ENCODE assay signal across 10 cellular contexts in genomic region chr22:38751066-38751421, GRCh38. TPM values are rescaled to one million over a fixed set of nuclear protein-coding genes. Genes with fewer than 3 reads are reported as not detected.
DNase-seq lines count a peak whose midpoint lies in the region; ATAC-seq and TF ChIP-seq lines count a peak whose summit lies in the region.
"Had no signal": no experiment of that assay in that cellular context is flagged by ENCODE, and none has a peak within 500 bp of the region (broad histone marks: within the 10 kb centered on the region; RNA-seq: fewer than 3 reads in every experiment).

No MANE protein-coding gene starts in this region.

- no peak for ATAC-seq in activated CD8-positive, alpha-beta memory T cell treated with anti-CD3 and anti-CD28 coated beads, Interleukin-2, amount 10 ng/mL, durations not matched to agents 7 days and 5 days
- no peak for ATAC-seq in stimulated activated naive CD8-positive, alpha-beta T cell treated with anti-CD3 and anti-CD28 coated beads, Interleukin-15, amount 100 ng/mL, for 72 hours

- peak overlapping the region; percentile 99 for H3K27ac Mint-ChIP-seq in activated CD8-positive, alpha-beta memory T cell treated with anti-CD3 and anti-CD28 coated beads, Interleukin-2, amount 10 ng/mL, durations not matched to agents 7 days and 5 days
- H3K27ac Mint-ChIP-seq in activated CD4-positive, alpha-beta memory T cell treated with anti-CD3 and anti-CD28 coated beads, Interleukin-2, amount 10 ng/mL, durations not matched to agents 7 days and 5 days: peak overlapping the region; percentile 100
- H3K27ac Mint-ChIP-seq in immature natural killer cell: peak overlapping the region; percentile 96 to 100 (median 99)
- peak overlapping the region; percentile 99 for H3K27ac Mint-ChIP-seq in stimulated activated naive CD8-positive, alpha-beta T cell treated with anti-CD3 and anti-CD28 coated beads, Interleukin-15, amount 100 ng/mL, for 72 hours

- peaks cover 10 to 17% of the 10 kb centered on the region in 2 donors for H3K4me1 ChIP-seq in ascending aorta

- H3K36me3 Mint-ChIP-seq in activated CD8-positive, alpha-beta memory T cell treated with anti-CD3 and anti-CD28 coated beads, Interleukin-2, amount 10 ng/mL, durations not matched to agents 7 days and 5 days: peaks cover 76% of the 10 kb centered on the region
- peaks cover 84% of the 10 kb centered on the region for H3K36me3 Mint-ChIP-seq in activated CD4-positive, alpha-beta memory T cell treated with anti-CD3 and anti-CD28 coated beads, Interleukin-2, amount 10 ng/mL, durations not matched to agents 7 days and 5 days (ENCODE audit: low read depth)
- H3K36me3 Mint-ChIP-seq in immature natural killer cell: peaks cover 32 to 55% (median 40%) of the 10 kb centered on the region in 3 donors

- no peak for DNase-seq in activated CD8-positive, alpha-beta memory T cell treated with anti-CD3 and anti-CD28 coated beads, Interleukin-2, amount 10 ng/mL, durations not matched to agents 7 days and 5 days
- DNase-seq in activated CD8-positive, alpha-beta memory T cell treated with anti-CD3 and anti-CD28 coated beads for 24 hours: no peak
- DNase-seq in activated CD4-positive, alpha-beta memory T cell treated with anti-CD3 and anti-CD28 coated beads, Interleukin-2, amount 10 ng/mL, durations not matched to agents 7 days and 5 days: no peak
- DNase-seq in immature natural killer cell: no peak
- DNase-seq in stimulated activated naive CD8-positive, alpha-beta T cell treated with anti-CD3 and anti-CD28 coated beads, Interleukin-15, amount 100 ng/mL, for 72 hours: no peak
- no peak for DNase-seq in pons (ENCODE audit: low spot score)
- DNase-seq in NCI-H345 treated with DMSO at 0.1 percent for 48 hours (lab: John Stamatoyannopoulos, UW; ENCODE audit: unreplicated experiment): no peak
- DNase-seq in ascending aorta (ENCODE audit: low spot score in 2 of 2): no peak
- DNase-seq: NCI-H526 treated with DMSO at 0.1 percent for 48 hours had no signal

- no peak for TF ChIP-seq CTCF in ascending aorta (IDR thresholded peaks at IDR 0.05)

- intact Hi-C loops in ascending aorta (cut with DNase I): no loop called here

- no peak overlapping the region for H3K4me3 ChIP-seq in ascending aorta

- H3K9me3 ChIP-seq in ascending aorta: no peaks in the 10 kb centered on the region

- peak overlapping the region in 1 of 2 donors; percentile 98 for H3K27ac ChIP-seq in ascending aorta

- H3K4me3 Mint-ChIP-seq in activated CD8-positive, alpha-beta memory T cell treated with anti-CD3 and anti-CD28 coated beads, Interleukin-2, amount 10 ng/mL, durations not matched to agents 7 days and 5 days: peak overlapping the region; percentile 92
- H3K4me3 Mint-ChIP-seq in activated CD4-positive, alpha-beta memory T cell treated with anti-CD3 and anti-CD28 coated beads, Interleukin-2, amount 10 ng/mL, durations not matched to agents 7 days and 5 days: peak overlapping the region; percentile 91
- peak overlapping the region; percentile 98 to 100 (median 99) for H3K4me3 Mint-ChIP-seq in immature natural killer cell
- peak overlapping the region; percentile 83 to 99 for H3K4me3 Mint-ChIP-seq in stimulated activated naive CD8-positive, alpha-beta T cell treated with anti-CD3 and anti-CD28 coated beads, Interleukin-15, amount 100 ng/mL, for 72 hours
- H3K4me3 Mint-ChIP-seq: neural crest cell had no signal

- H3K27me3 ChIP-seq in ascending aorta: no peaks in the 10 kb centered on the region

- POLR2A ChIA-PET in activated CD4-positive, alpha-beta memory T cell treated with anti-CD3 and anti-CD28 coated beads, Interleukin-2, amount 10 ng/mL, durations not matched to agents 7 days and 5 days (lab: Charles Lee): interaction anchor here (0.9 to 17.0 kb wide), 8 partner anchors 10 to 569 kb away, joined by 3 to 479 read pairs (median 12); partner anchors contain the start of genes GTPBP1 and JOSD1

- peaks cover 73 to 75% of the 10 kb centered on the region in 2 donors for H3K36me3 ChIP-seq in ascending aorta

- no peaks in the 10 kb centered on the region for H3K9me3 Mint-ChIP-seq in activated CD8-positive, alpha-beta memory T cell treated with anti-CD3 and anti-CD28 coated beads, Interleukin-2, amount 10 ng/mL, durations not matched to agents 7 days and 5 days (ENCODE audit: low read depth)
- H3K9me3 Mint-ChIP-seq in activated CD4-positive, alpha-beta memory T cell treated with anti-CD3 and anti-CD28 coated beads, Interleukin-2, amount 10 ng/mL, durations not matched to agents 7 days and 5 days: no peaks in the 10 kb centered on the region
- no peaks in the 10 kb centered on the region for H3K9me3 Mint-ChIP-seq in immature natural killer cell
- no peaks in the 10 kb centered on the region for H3K9me3 Mint-ChIP-seq in stimulated activated naive CD8-positive, alpha-beta T cell treated with anti-CD3 and anti-CD28 coated beads, Interleukin-15, amount 100 ng/mL, for 72 hours
- H3K9me3 Mint-ChIP-seq: neural crest cell had no signal

- no peaks in the 10 kb centered on the region for H3K27me3 Mint-ChIP-seq in activated CD8-positive, alpha-beta memory T cell treated with anti-CD3 and anti-CD28 coated beads, Interleukin-2, amount 10 ng/mL, durations not matched to agents 7 days and 5 days
- H3K27me3 Mint-ChIP-seq in activated CD4-positive, alpha-beta memory T cell treated with anti-CD3 and anti-CD28 coated beads, Interleukin-2, amount 10 ng/mL, durations not matched to agents 7 days and 5 days: no peaks in the 10 kb centered on the region
- peaks cover 24 to 32% (median 28%) of the 10 kb centered on the region in 3 donors for H3K27me3 Mint-ChIP-seq in immature natural killer cell (ENCODE audit: low read depth in 3 of 3)
- H3K27me3 Mint-ChIP-seq in stimulated activated naive CD8-positive, alpha-beta T cell treated with anti-CD3 and anti-CD28 coated beads, Interleukin-15, amount 100 ng/mL, for 72 hours: no peaks in the 10 kb centered on the region

- peaks cover 56% of the 10 kb centered on the region for H3K4me1 Mint-ChIP-seq in activated CD8-positive, alpha-beta memory T cell treated with anti-CD3 and anti-CD28 coated beads, Interleukin-2, amount 10 ng/mL, durations not matched to agents 7 days and 5 days
- peaks cover 55% of the 10 kb centered on the region for H3K4me1 Mint-ChIP-seq in activated CD4-positive, alpha-beta memory T cell treated with anti-CD3 and anti-CD28 coated beads, Interleukin-2, amount 10 ng/mL, durations not matched to agents 7 days and 5 days
- peaks cover 57 to 67% of the 10 kb centered on the region in 2 donors for H3K4me1 Mint-ChIP-seq in immature natural killer cell
- peaks cover 66% of the 10 kb centered on the region for H3K4me1 Mint-ChIP-seq in stimulated activated naive CD8-positive, alpha-beta T cell treated with anti-CD3 and anti-CD28 coated beads, Interleukin-15, amount 100 ng/mL, for 72 hours

- CTCF ChIA-PET in activated CD8-positive, alpha-beta memory T cell treated with anti-CD3 and anti-CD28 coated beads, Interleukin-2, amount 10 ng/mL, durations not matched to agents 7 days and 5 days (lab: Charles Lee): interaction anchor here (0.7 to 4.6 kb wide), 9 partner anchors 8 to 118 kb away, joined by 3 to 31 read pairs (median 7); partner anchors contain the start of gene GTPBP1
- CTCF ChIA-PET in activated CD4-positive, alpha-beta memory T cell treated with anti-CD3 and anti-CD28 coated beads, Interleukin-2, amount 10 ng/mL, durations not matched to agents 7 days and 5 days (lab: Charles Lee): interaction anchor here (1.3 to 2.0 kb wide), 3 partner anchors 15 to 26 kb away, joined by 5 to 8 read pairs (median 7); no protein-coding TSS in a partner anchor

RNA-seq across cellular contexts. Expression of gene SUN2, which starts 4.8 kb away (rescaled TPM):
- total RNA-seq in activated CD8-positive, alpha-beta memory T cell treated with anti-CD3 and anti-CD28 coated beads, Interleukin-2, amount 10 ng/mL, durations not matched to agents 7 days and 5 days: 100 to 1,000 TPM; 320 to 412 TPM
- 100 to 1,000 TPM; 498 to 500 TPM for total RNA-seq in activated CD4-positive, alpha-beta memory T cell treated with anti-CD3 and anti-CD28 coated beads, Interleukin-2, amount 10 ng/mL, durations not matched to agents 7 days and 5 days
- polyA plus RNA-seq in immature natural killer cell: 100 to 1,000 TPM; 444 to 668 (median 473) TPM
- 896 TPM for total RNA-seq in ascending aorta

RNA-seq across cellular contexts. Expression of gene DNAL4, which starts 42.9 kb away (rescaled TPM):
- 1 to 10 TPM; 8.2 to 8.9 TPM for total RNA-seq in activated CD8-positive, alpha-beta memory T cell treated with anti-CD3 and anti-CD28 coated beads, Interleukin-2, amount 10 ng/mL, durations not matched to agents 7 days and 5 days
- total RNA-seq in activated CD4-positive, alpha-beta memory T cell treated with anti-CD3 and anti-CD28 coated beads, Interleukin-2, amount 10 ng/mL, durations not matched to agents 7 days and 5 days: 1 to 10 TPM; 8.0 to 8.4 TPM
- polyA plus RNA-seq in immature natural killer cell: 10 to 100 TPM; 16.7 to 16.9 (median 16.8) TPM
- total RNA-seq in ascending aorta: 18.0 TPM

RNA-seq across cellular contexts. Expression of gene GTPBP1, which starts 45.3 kb away (rescaled TPM):
- 100 to 1,000 TPM; 116 to 146 TPM for total RNA-seq in activated CD8-positive, alpha-beta memory T cell treated with anti-CD3 and anti-CD28 coated beads, Interleukin-2, amount 10 ng/mL, durations not matched to agents 7 days and 5 days
- 100 to 1,000 TPM; 111 to 114 TPM for total RNA-seq in activated CD4-positive, alpha-beta memory T cell treated with anti-CD3 and anti-CD28 coated beads, Interleukin-2, amount 10 ng/mL, durations not matched to agents 7 days and 5 days
- 10 to 100 TPM; 13.0 to 35.5 (median 15.4) TPM for polyA plus RNA-seq in immature natural killer cell
- total RNA-seq in ascending aorta: 89.5 TPM

RNA-seq across cellular contexts. Expression of gene JOSD1, which starts 50.3 kb away (rescaled TPM):
- 10 to 100 TPM; 74.0 to 77.0 TPM for total RNA-seq in activated CD8-positive, alpha-beta memory T cell treated with anti-CD3 and anti-CD28 coated beads, Interleukin-2, amount 10 ng/mL, durations not matched to agents 7 days and 5 days
- 100 to 1,000 TPM; 109 to 111 TPM for total RNA-seq in activated CD4-positive, alpha-beta memory T cell treated with anti-CD3 and anti-CD28 coated beads, Interleukin-2, amount 10 ng/mL, durations not matched to agents 7 days and 5 days
- 10 to 100 TPM; 10.6 to 17.9 (median 11.2) TPM for polyA plus RNA-seq in immature natural killer cell
- total RNA-seq in ascending aorta: 153 TPM
